Comparison of ENCODE assay signal across 22 cellular contexts in genomic region chr13:38849316-38849715, GRCh38.
"Had no signal": no experiment of that assay in that cellular context is flagged by ENCODE, and none has a peak within 500 bp of the region (broad histone marks: within the 10 kb centered on the region; RNA-seq: fewer than 3 reads in every experiment).

No MANE protein-coding gene starts in this region.

- H3K27ac ChIP-seq: colonic mucosa, gastroesophageal sphincter, heart left ventricle, neutrophil, pancreas, stomach, upper lobe of left lung had no signal

- H3K4me3 ChIP-seq: colonic mucosa, gastroesophageal sphincter, heart left ventricle, pancreas, stomach, upper lobe of left lung had no signal

- FAIRE-seq: pancreas had no signal

- DNase-seq: activated CD4-positive, alpha-beta T cell treated with anti-CD3 and anti-CD28 coated beads, Interleukin-2, amount 10 ng/mL, durations not matched to agents 7 days and 5 days; activated CD8-positive, alpha-beta T cell treated with anti-CD3 and anti-CD28 coated beads, Interleukin-2, amount 10 ng/mL, durations not matched to agents 7 days and 5 days; activated naive CD4-positive, alpha-beta T cell treated with anti-CD3 and anti-CD28 coated beads for 36 hours; activated T-cell treated with anti-CD3 and anti-CD28 coated beads, Interleukin-2, amount 50 U/mL, for 4 hours; anterior cingulate cortex; colonic mucosa; endodermal cell; erythroblast; heart left ventricle; immature natural killer cell; mesenchymal stem cell; naive thymus-derived CD4-positive, alpha-beta T cell; pancreas; stimulated activated CD4-positive, alpha-beta T cell treated with anti-CD3 and anti-CD28 coated beads, Interleukin-4, amount 100 ng/mL, for 24 hours; stomach; T1000; upper lobe of left lung had no signal

- H3K36me3 ChIP-seq: colonic mucosa, gastroesophageal sphincter, heart left ventricle, neutrophil, pancreas, upper lobe of left lung had no signal

- H3K9me3 ChIP-seq: colonic mucosa, gastroesophageal sphincter, heart left ventricle, neutrophil, pancreas, stomach, upper lobe of left lung had no signal

- H3K27me3 ChIP-seq: colonic mucosa, gastroesophageal sphincter, neutrophil, pancreas, stomach, upper lobe of left lung had no signal

- H3K4me1 ChIP-seq: colonic mucosa, gastroesophageal sphincter, heart left ventricle, pancreas, stomach, upper lobe of left lung had no signal

- ATAC-seq: activated CD4-positive, CD25-positive, alpha-beta regulatory T cell treated with anti-CD3 and anti-CD28 coated beads, Interleukin-2, amount 50 U/mL, for 24 hours; activated CD8-positive, alpha-beta T cell treated with anti-CD3 and anti-CD28 coated beads, Interleukin-2, amount 10 ng/mL, durations not matched to agents 7 days and 5 days; activated T-cell treated with anti-CD3 and anti-CD28 coated beads, Interleukin-2, amount 50 U/mL, for 4 hours; gastroesophageal sphincter; heart left ventricle; naive thymus-derived CD4-positive, alpha-beta T cell; pancreas; sciatic nerve; stimulated activated effector memory CD8-positive, alpha-beta T cell treated with anti-CD3 and anti-CD28 coated beads, Interleukin-12 subunit alpha, Interleukin-12 subunit beta, amount 100 ng/mL, for 72 hours had no signal
